In the genomic region with DNA sequence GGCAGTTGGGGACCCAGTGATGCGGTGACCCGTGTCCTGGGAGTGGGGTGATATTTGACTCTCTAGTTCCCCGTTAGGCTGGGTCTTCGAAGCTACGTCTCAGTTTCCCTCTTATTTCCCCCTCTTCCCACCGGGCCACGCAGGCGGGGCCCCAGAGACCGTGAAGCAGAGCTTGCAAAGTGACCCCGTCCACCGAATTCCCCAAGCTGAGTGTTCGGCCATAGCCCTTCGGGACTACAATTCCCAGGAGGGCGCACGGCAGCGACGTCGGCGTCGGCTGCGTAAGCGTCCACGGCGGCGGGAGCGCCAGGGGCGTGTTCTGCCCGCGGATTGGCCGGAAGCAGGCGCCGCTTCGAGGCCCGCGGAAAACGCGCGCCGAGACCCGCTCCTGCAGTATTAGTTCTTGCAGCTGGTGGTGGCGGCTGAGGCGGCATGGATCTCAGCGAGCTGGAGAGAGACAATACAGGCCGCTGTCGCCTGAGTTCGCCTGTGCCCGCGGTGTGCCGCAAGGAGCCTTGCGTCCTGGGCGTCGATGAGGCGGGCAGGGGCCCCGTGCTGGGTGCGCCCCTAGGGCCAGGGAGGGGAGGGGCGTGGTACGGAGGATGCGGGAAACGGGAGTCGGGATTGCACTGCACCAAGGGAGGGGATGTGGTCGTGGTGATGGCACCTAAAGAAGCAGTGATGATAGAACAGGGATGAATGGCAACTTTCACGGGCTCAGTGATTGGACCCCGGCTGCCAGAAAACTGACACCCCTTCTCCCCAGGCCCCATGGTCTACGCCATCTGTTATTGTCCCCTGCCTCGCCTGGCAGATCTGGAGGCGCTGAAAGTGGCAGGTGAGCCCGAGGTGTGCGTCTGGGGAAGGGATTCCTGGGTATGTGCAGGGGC, we compare ENCODE assay signal across 1 cellular context.
TF ChIP-seq lines count a peak whose summit lies in the region.

TSS of gene RNASEH2A (plus strand) at position 343 of the 890 bp plus-strand sequence. CDS start at position 433, 90 bp downstream.

TF ChIP-seq in HEK293, 187 proteins besides CTCF, POLR2A, EP300 and RAD21 (continued from another document and continues in another):
- TF ChIP-seq, protein P1, sequence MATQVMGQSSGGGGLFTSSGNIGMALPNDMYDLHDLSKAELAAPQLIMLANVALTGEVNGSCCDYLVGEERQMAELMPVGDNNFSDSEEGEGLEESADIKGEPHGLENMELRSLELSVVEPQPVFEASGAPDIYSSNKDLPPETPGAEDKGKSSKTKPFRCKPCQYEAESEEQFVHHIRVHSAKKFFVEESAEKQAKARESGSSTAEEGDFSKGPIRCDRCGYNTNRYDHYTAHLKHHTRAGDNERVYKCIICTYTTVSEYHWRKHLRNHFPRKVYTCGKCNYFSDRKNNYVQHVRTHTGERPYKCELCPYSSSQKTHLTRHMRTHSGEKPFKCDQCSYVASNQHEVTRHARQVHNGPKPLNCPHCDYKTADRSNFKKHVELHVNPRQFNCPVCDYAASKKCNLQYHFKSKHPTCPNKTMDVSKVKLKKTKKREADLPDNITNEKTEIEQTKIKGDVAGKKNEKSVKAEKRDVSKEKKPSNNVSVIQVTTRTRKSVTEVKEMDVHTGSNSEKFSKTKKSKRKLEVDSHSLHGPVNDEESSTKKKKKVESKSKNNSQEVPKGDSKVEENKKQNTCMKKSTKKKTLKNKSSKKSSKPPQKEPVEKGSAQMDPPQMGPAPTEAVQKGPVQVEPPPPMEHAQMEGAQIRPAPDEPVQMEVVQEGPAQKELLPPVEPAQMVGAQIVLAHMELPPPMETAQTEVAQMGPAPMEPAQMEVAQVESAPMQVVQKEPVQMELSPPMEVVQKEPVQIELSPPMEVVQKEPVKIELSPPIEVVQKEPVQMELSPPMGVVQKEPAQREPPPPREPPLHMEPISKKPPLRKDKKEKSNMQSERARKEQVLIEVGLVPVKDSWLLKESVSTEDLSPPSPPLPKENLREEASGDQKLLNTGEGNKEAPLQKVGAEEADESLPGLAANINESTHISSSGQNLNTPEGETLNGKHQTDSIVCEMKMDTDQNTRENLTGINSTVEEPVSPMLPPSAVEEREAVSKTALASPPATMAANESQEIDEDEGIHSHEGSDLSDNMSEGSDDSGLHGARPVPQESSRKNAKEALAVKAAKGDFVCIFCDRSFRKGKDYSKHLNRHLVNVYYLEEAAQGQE (tag by site-specific recombination; IDR thresholded peaks at IDR 0.05): 0 out of 2 replicates have a peak, but pooled peaks have one; percentile 31
- TF ChIP-seq, protein P2, sequence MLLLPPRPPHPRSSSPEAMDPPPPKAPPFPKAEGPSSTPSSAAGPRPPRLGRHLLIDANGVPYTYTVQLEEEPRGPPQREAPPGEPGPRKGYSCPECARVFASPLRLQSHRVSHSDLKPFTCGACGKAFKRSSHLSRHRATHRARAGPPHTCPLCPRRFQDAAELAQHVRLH (tag by site-specific recombination; IDR thresholded peaks at IDR 0.05): 0 out of 2 replicates have a peak, but pooled peaks have one; percentile 53
- TF ChIP-seq ZNF292 (tag by site-specific recombination; IDR thresholded peaks at IDR 0.05; ENCODE audit: borderline replicate concordance, low read depth) (no peak), ZNF169 (tag by site-specific recombination; IDR thresholded peaks at IDR 0.05) (no peak), MZF1 (tag by site-specific recombination; IDR thresholded peaks at IDR 0.05; ENCODE audit: borderline replicate concordance) (no peak), ZNF155 (tag by site-specific recombination; IDR thresholded peaks at IDR 0.05) (no peak), ZNF324 (tag by site-specific recombination; IDR thresholded peaks at IDR 0.05) (no peak; the same call in 1 of the 2 replicates), ZNF10 (tag by site-specific recombination; IDR thresholded peaks at IDR 0.05) (no peak), ZNF677 (tag by site-specific recombination; IDR thresholded peaks at IDR 0.05) (no peak), ZNF792 (tag by site-specific recombination; IDR thresholded peaks at IDR 0.05) (no peak), ZFP41 (tag by site-specific recombination; IDR thresholded peaks at IDR 0.05; ENCODE audit: borderline replicate concordance) (no peak), KLF7 (tag by site-specific recombination; IDR thresholded peaks at IDR 0.05; ENCODE audit: borderline replicate concordance) (peak; percentile 74; the same call in 1 of the 2 replicates), ZNF138 (tag by site-specific recombination; IDR thresholded peaks at IDR 0.05; ENCODE audit: borderline replicate concordance) (no peak), ZNF513 (tag by site-specific recombination; IDR thresholded peaks at IDR 0.05) (no peak), ZNF560 (tag by site-specific recombination; IDR thresholded peaks at IDR 0.05; ENCODE audit: borderline replicate concordance) (no peak), ZNF426 (tag by site-specific recombination; IDR thresholded peaks at IDR 0.05) (no peak), ZNF341 (tag by site-specific recombination; IDR thresholded peaks at IDR 0.05; ENCODE audit: low read depth) (peak; percentile 60), ZNF473 (tag by site-specific recombination; IDR thresholded peaks at IDR 0.05) (no peak), ZNF391 (tag by site-specific recombination; IDR thresholded peaks at IDR 0.05; ENCODE audit: borderline replicate concordance, low read depth) (0 out of 2 replicates have a peak, but pooled peaks have one; percentile 61), ZNF530 (tag by site-specific recombination; IDR thresholded peaks at IDR 0.05; ENCODE audit: low read depth) (no peak), ZNF585B (tag by site-specific recombination; IDR thresholded peaks at IDR 0.05) (no peak), ZNF621 (tag by site-specific recombination; IDR thresholded peaks at IDR 0.05) (no peak), ZSCAN5A (tag by site-specific recombination; IDR thresholded peaks at IDR 0.05) (peak; percentile 69; the same call in 1 of the 2 replicates), ZNF146 (tag by site-specific recombination; IDR thresholded peaks at IDR 0.05) (no peak; the same call in 1 of the 2 replicates), ZNF571 (tag by site-specific recombination; IDR thresholded peaks at IDR 0.05) (no peak), ZNF785 (tag by site-specific recombination; IDR thresholded peaks at IDR 0.05) (no peak), KLF1 (tag by site-specific recombination; IDR thresholded peaks at IDR 0.05) (peak; percentile 97), ZNF148 (tag by site-specific recombination; IDR thresholded peaks at IDR 0.05; ENCODE audit: borderline replicate concordance) (no peak), ZNF658 (tag by site-specific recombination; IDR thresholded peaks at IDR 0.05) (no peak), ZNF239 (tag by site-specific recombination; IDR thresholded peaks at IDR 0.05) (peak; percentile 75; the same call in 1 of the 2 replicates), ZNF514 (tag by site-specific recombination; IDR thresholded peaks at IDR 0.05) (no peak), ZNF423 (tag by site-specific recombination; IDR thresholded peaks at IDR 0.05) (no peak), ZNF214 (tag by site-specific recombination; IDR thresholded peaks at IDR 0.05; ENCODE audit: borderline replicate concordance) (no peak), ZNF416 (tag by site-specific recombination; IDR thresholded peaks at IDR 0.05) (0 out of 2 replicates have a peak, but pooled peaks have one; percentile 40), ZXDB (tag by site-specific recombination; IDR thresholded peaks at IDR 0.05) (peak; percentile 98), ZFP37 (tag by site-specific recombination; IDR thresholded peaks at IDR 0.05) (no peak), ZNF596 (tag by site-specific recombination; IDR thresholded peaks at IDR 0.05) (no peak), ZNF274 (IDR thresholded peaks at IDR 0.05; ENCODE audit: low read length) (no peak), ZNF274 (tag by site-specific recombination; IDR thresholded peaks at IDR 0.05; ENCODE audit: borderline replicate concordance) (no peak), INSM2 (tag by site-specific recombination; IDR thresholded peaks at IDR 0.05) (peak; percentile 41; the same call in 1 of the 2 replicates), ZNF354C (tag by site-specific recombination; IDR thresholded peaks at IDR 0.05; ENCODE audit: borderline replicate concordance, low read depth) (no peak), SALL2 (tag by site-specific recombination; IDR thresholded peaks at IDR 0.05; ENCODE audit: borderline replicate concordance) (no peak), ZNF837 (tag by site-specific recombination; IDR thresholded peaks at IDR 0.05) (no peak), ZNF221 (tag by site-specific recombination; IDR thresholded peaks at IDR 0.05; ENCODE audit: borderline replicate concordance) (no peak), ZNF404 (tag by site-specific recombination; IDR thresholded peaks at IDR 0.05) (no peak), ZNF132 (tag by site-specific recombination; IDR thresholded peaks at IDR 0.05; ENCODE audit: borderline replicate concordance) (no peak), ZNF624 (tag by site-specific recombination; IDR thresholded peaks at IDR 0.05) (no peak), KLF10 (tag by site-specific recombination; IDR thresholded peaks at IDR 0.05) (peak; percentile 81; the same call in 1 of the 2 replicates), ZNF16 (tag by site-specific recombination; IDR thresholded peaks at IDR 0.05; ENCODE audit: low read depth) (no peak), ZNF37A (tag by site-specific recombination; IDR thresholded peaks at IDR 0.05) (no peak)
- TF ChIP-seq, protein P3, sequence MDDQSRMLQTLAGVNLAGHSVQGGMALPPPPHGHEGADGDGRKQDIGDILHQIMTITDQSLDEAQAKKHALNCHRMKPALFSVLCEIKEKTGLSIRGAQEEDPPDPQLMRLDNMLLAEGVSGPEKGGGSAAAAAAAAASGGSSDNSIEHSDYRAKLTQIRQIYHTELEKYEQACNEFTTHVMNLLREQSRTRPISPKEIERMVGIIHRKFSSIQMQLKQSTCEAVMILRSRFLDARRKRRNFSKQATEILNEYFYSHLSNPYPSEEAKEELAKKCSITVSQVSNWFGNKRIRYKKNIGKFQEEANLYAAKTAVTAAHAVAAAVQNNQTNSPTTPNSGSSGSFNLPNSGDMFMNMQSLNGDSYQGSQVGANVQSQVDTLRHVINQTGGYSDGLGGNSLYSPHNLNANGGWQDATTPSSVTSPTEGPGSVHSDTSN (CRISPR knock-in tag; IDR thresholded peaks at IDR 0.05): no peak
- TF ChIP-seq, protein P4, sequence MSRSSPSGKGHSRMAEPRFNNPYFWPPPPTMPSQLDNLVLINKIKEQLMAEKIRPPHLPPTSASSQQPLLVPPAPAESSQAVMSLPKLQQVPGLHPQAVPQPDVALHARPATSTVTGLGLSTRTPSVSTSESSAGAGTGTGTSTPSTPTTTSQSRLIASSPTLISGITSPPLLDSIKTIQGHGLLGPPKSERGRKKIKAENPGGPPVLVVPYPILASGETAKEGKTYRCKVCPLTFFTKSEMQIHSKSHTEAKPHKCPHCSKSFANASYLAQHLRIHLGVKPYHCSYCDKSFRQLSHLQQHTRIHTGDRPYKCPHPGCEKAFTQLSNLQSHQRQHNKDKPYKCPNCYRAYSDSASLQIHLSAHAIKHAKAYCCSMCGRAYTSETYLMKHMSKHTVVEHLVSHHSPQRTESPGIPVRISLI (tag by site-specific recombination; IDR thresholded peaks at IDR 0.05): no peak
